In genomic region chr9:134662143-134662876, GRCh38 we compare ENCODE assay signal across 10 cellular contexts. TPM values are rescaled to one million over a fixed set of nuclear protein-coding genes. Genes with fewer than 3 reads are reported as not detected.
A peak's percentile ranks its signal among the peaks of the same experiment; 100 is the strongest.
DNase-seq lines count a peak whose midpoint lies in the region; ATAC-seq and TF ChIP-seq lines count a peak whose summit lies in the region.
"Had no signal": no experiment of that assay in that cellular context is flagged by ENCODE, and none has a peak within 500 bp of the region (broad histone marks: within the 10 kb centered on the region; RNA-seq: fewer than 3 reads in every experiment).

No MANE protein-coding gene starts in this region.

- peak overlapping the region; percentile 95 for H3K27ac Mint-ChIP-seq in mesothelial cell of epicardium

- peaks cover 20% of the 10 kb centered on the region for H3K36me3 Mint-ChIP-seq in mesothelial cell of epicardium

- TF ChIP-seq POLR2A in uterus (IDR thresholded peaks at IDR 0.05) = no peak

- DNase-seq in NCI-H2171 treated with DMSO at 0.1 percent for 48 hours (lab: John Stamatoyannopoulos, UW) (peak; percentile 81), epithelial cell of prostate (ENCODE audit: low read depth, low spot score) (no peak), mesothelial cell of epicardium (ENCODE audit: low spot score in 2 of 2, unreplicated experiment in 2 of 2) (peak in 1 of 2 experiments; percentile 71), uterus (peak; percentile 84 to 87), amygdala (lab: John Stamatoyannopoulos, UW) (no peak), activated gamma-delta T cell treated with Interleukin-2 at 50 U/mL for 16 hours (no peak)
- DNase-seq: activated T-cell treated with anti-CD3 and anti-CD28 coated beads, Interleukin-2, amount 50 U/mL, for 48 hours; stimulated activated CD4-positive, alpha-beta T cell treated with anti-CD3 and anti-CD28 coated beads, Interleukin-12 subunit alpha, Interleukin-12 subunit beta, amount 100 ng/mL, for 4 hours had no signal

- H3K4me3 ChIP-seq in uterus = no peak overlapping the region

- no peaks in the 10 kb centered on the region for H3K27me3 ChIP-seq in uterus

- intact Hi-C loops in uterus (cut with DNase I; ENCODE audit: low total_unique reads) = no loop called here

- H3K4me3 Mint-ChIP-seq in mesothelial cell of epicardium = peak overlapping the region; percentile 31

- no peak for TF ChIP-seq CTCF in mesothelial cell of epicardium (IDR thresholded peaks at IDR 0.05; ENCODE audit: unreplicated experiment)
- no peak for TF ChIP-seq CTCF in uterus (IDR thresholded peaks at IDR 0.05)

- H3K4me1 Mint-ChIP-seq in mesothelial cell of epicardium = peaks cover 66% of the 10 kb centered on the region

- H3K27ac ChIP-seq in epithelial cell of prostate (peak overlapping the region; percentile 8), uterus (peak overlapping the region; percentile 83 to 86)

- H3K9me3 ChIP-seq in uterus = no peaks in the 10 kb centered on the region

- H3K27me3 Mint-ChIP-seq in mesothelial cell of epicardium (ENCODE audit: low read depth) = no peaks in the 10 kb centered on the region

- peaks cover 32 to 37% of the 10 kb centered on the region in 2 donors for H3K4me1 ChIP-seq in uterus

- H3K9me3 Mint-ChIP-seq in mesothelial cell of epicardium = no peaks in the 10 kb centered on the region

- no peaks in the 10 kb centered on the region for H3K36me3 ChIP-seq in uterus

- no peak for ATAC-seq in GM18519 (IDR thresholded peaks at IDR 0.05; ENCODE audit: low FRiP score, unreplicated experiment)

RNA-seq across cellular contexts. Expression of gene COL5A1, which starts 20.7 kb away (rescaled TPM):
- total RNA-seq in mesothelial cell of epicardium (549 to 605 TPM (median 596 TPM) in 3 replicates), uterus (100 to 1,000 TPM in 2 of 4 donors, 10 to 100 TPM in 2; 21.2 to 604 (median 129) TPM)
- total RNA-seq: SK-MEL-5 had no signal

Comparison
In these comparisons a context has a peak if more than half of its experiments do, and no peak if none do; other contexts are left out.
1. DNase-seq: peak in NCI-H2171 treated with DMSO at 0.1 percent for 48 hours (single experiment) and uterus (2 of 2); none in epithelial cell of prostate (single experiment), amygdala (0 of 56) and activated gamma-delta T cell treated with Interleukin-2 at 50 U/mL for 16 hours (single experiment).